ENCODE assay signal across 12 cellular contexts in the genomic region with DNA sequence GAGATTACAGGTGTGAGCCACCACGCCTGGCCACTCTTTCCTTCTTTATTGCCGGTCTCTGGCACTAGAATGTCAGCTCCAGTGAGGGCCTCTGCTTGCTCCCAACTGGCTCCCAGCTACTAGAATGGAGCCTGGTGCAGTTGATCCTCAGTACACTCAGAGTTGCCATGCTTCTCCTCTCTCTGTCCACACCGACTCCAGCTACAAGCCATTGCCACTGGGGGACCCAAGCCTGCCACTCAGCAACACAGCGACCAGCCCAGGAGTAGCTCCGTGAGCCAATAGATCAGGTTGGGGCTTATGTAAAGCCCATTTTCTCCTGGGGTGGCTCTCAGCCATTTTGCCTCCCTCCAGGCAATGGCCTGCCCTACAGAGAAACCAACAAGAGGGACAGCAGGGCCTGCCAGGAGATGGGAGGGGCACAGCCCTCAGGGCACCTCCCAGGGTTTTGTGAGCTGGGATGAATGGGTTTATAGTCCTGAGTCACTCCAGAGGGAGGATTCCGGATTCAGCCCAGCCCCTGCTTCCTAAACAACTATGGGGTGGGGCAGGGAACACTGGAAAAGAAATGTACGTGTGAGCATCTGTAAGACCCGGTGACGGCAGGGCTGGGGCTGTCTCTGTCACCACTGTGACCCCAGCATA. TPM values are rescaled to one million over a fixed set of nuclear protein-coding genes. Genes with fewer than 3 reads are reported as not detected.
DNase-seq lines count a peak whose midpoint lies in the region; ATAC-seq, FAIRE-seq and TF ChIP-seq lines count a peak whose summit lies in the region.
"Had no signal": no experiment of that assay in that cellular context is flagged by ENCODE, and none has a peak within 500 bp of the region (broad histone marks: within the 10 kb centered on the region; RNA-seq: fewer than 3 reads in every experiment).

No MANE protein-coding gene starts in this region.

- peak overlapping the region; percentile 58 for H3K4me2 ChIP-seq in HCT116 (ENCODE audit: low read length)
- peak overlapping the region; percentile 56 for H3K4me2 ChIP-seq in keratinocyte (ENCODE audit: control insufficient read depth, extremely low read depth, insufficient read depth, low read depth, low read length)

- H2AFZ ChIP-seq in HCT116 (ENCODE audit: low read depth, low read length, poor library complexity, severe bottlenecking) (no peak overlapping the region), keratinocyte (ENCODE audit: control insufficient read depth, low read length) (peak overlapping the region; percentile 50)

- no peaks in the 10 kb centered on the region for H3K79me2 ChIP-seq in HCT116 (ENCODE audit: insufficient read depth, low read length)
- no peaks in the 10 kb centered on the region for H3K79me2 ChIP-seq in keratinocyte (ENCODE audit: control insufficient read depth, insufficient read depth, low read length)

- RAD21 ChIA-PET in HCT116 (lab: Charles Lee; ENCODE audit: low non-redundant PET in 1 of 2, low total read pairs in 2 of 2, uncharacterized antibody in 2 of 2, unreplicated experiment in 2 of 2) = no interaction called here

- peak overlapping the region; percentile 33; the same call in 1 of the 2 replicates for H3K9ac ChIP-seq in HCT116 (ENCODE audit: low read length)
- no peak overlapping the region for H3K9ac ChIP-seq in keratinocyte (ENCODE audit: control insufficient read depth, extremely low read depth, insufficient read depth, low read length)

- H3K4me1 Mint-ChIP-seq in WTC11 = peaks cover 20% of the 10 kb centered on the region
- H3K4me1 Mint-ChIP-seq: stimulated activated effector memory CD8-positive, alpha-beta T cell treated with anti-CD3 and anti-CD28 coated beads, Interleukin-12 subunit alpha, Interleukin-12 subunit beta, amount 100 ng/mL, for 72 hours had no signal

- H3K9me1 ChIP-seq in keratinocyte (ENCODE audit: control insufficient read depth, extremely low read depth, insufficient read depth, low read length) = peaks cover 5% of the 10 kb centered on the region

- no peaks in the 10 kb centered on the region; the same call in 1 of the 2 replicates for H3K9me3 Mint-ChIP-seq in WTC11
- H3K9me3 Mint-ChIP-seq: effector memory CD8-positive, alpha-beta T cell; stimulated activated effector memory CD8-positive, alpha-beta T cell treated with anti-CD3 and anti-CD28 coated beads, Interleukin-12 subunit alpha, Interleukin-12 subunit beta, amount 100 ng/mL, for 72 hours had no signal

- H3K27ac ChIP-seq in 22Rv1 (peak overlapping the region; percentile 43), HCT116 (ENCODE audit: low read depth, low read length) (peak overlapping the region; percentile 65), keratinocyte (ENCODE audit: control insufficient read depth, insufficient read depth, low read length) (peak overlapping the region; percentile 72)

- FAIRE-seq in keratinocyte (lab: Jason Lieb, UNC) = peak; percentile 98

- H3K9me3 ChIP-seq in HCT116 (ENCODE audit: control insufficient read depth in 1 of 2, insufficient read depth in 1 of 2, low read depth in 1 of 2, low read length in 2 of 2) (no peaks in the 10 kb centered on the region), keratinocyte (ENCODE audit: control insufficient read depth, low read depth, low read length) (no peaks in the 10 kb centered on the region)

- DNase-seq in HCT116 (ENCODE audit: low read depth, low spot score) (peak; percentile 86), WTC11 (ENCODE audit: low spot score) (no peak), keratinocyte (ENCODE audit: low read depth, low spot score) (peak; percentile 86), NCI-H2196 (lab: John Stamatoyannopoulos, UW; ENCODE audit: unreplicated experiment) (no peak)
- DNase-seq: activated CD4-positive, CD25-positive, alpha-beta regulatory T cell; effector memory CD8-positive, alpha-beta T cell had no signal

- TF ChIP-seq RAD21 in HCT116 (IDR thresholded peaks at IDR 0.05; ENCODE audit: low read depth) = no peak

- H3K9me2 ChIP-seq in HCT116 (ENCODE audit: insufficient read depth) = no peaks in the 10 kb centered on the region

- H4K20me1 ChIP-seq in HCT116 (ENCODE audit: insufficient read depth) = no peaks in the 10 kb centered on the region
- no peaks in the 10 kb centered on the region for H4K20me1 ChIP-seq in keratinocyte (ENCODE audit: control insufficient read depth, extremely low read depth, insufficient read depth, low read length)

- no peak for TF ChIP-seq CTCF in 22Rv1 (IDR thresholded peaks at IDR 0.05)
- no peak for TF ChIP-seq CTCF in HCT116 (IDR thresholded peaks at IDR 0.05 in 2 of 3, conservative IDR thresholded peaks at IDR 0.05 in 1 of 3; ENCODE audit: borderline replicate concordance in 1 of 3, insufficient read depth in 1 of 3, low read depth in 2 of 3, low read length in 2 of 3)
- no peak for TF ChIP-seq CTCF in WTC11 (IDR thresholded peaks at IDR 0.05)
- TF ChIP-seq CTCF in keratinocyte (optimal IDR thresholded peaks at IDR 0.05 in 1 of 3, IDR thresholded peaks at IDR 0.05 in 1 of 3, conservative IDR thresholded peaks at IDR 0.05 in 1 of 3; ENCODE audit: extremely low read depth in 1 of 3, insufficient read depth in 2 of 3, low read length in 3 of 3) = no peak

- ATAC-seq in HCT116 = peak; percentile 98
- peak; percentile 41; the same call in 1 of the 2 replicates for ATAC-seq in WTC11
- no peak for ATAC-seq in HG02759 (IDR thresholded peaks at IDR 0.05; ENCODE audit: unreplicated experiment)
- no peak for ATAC-seq in HG02588 (IDR thresholded peaks at IDR 0.05; ENCODE audit: unreplicated experiment)
- ATAC-seq in GM18867 (IDR thresholded peaks at IDR 0.05; ENCODE audit: unreplicated experiment) = no peak
- ATAC-seq: effector memory CD8-positive, alpha-beta T cell; left lobe of liver; stimulated activated effector memory CD8-positive, alpha-beta T cell treated with anti-CD3 and anti-CD28 coated beads, Interleukin-12 subunit alpha, Interleukin-12 subunit beta, amount 100 ng/mL, for 72 hours had no signal

- no TSS peak for BruUV-seq in HCT116 (replicated peaks; lab: Mats Ljungman, UMichigan)

- H3K4me3 Mint-ChIP-seq in WTC11 = no peak overlapping the region
- H3K4me3 Mint-ChIP-seq: effector memory CD8-positive, alpha-beta T cell; stimulated activated effector memory CD8-positive, alpha-beta T cell treated with anti-CD3 and anti-CD28 coated beads, Interleukin-12 subunit alpha, Interleukin-12 subunit beta, amount 100 ng/mL, for 72 hours had no signal

- POLR2A ChIA-PET in HCT116 (lab: Charles Lee) (no interaction called here), WTC11 (lab: Charles Lee) (no interaction called here)

- intact Hi-C loops in HCT116 (cut with micrococcal nuclease) = no loop called here

- CTCF ChIA-PET in HCT116 (lab: Charles Lee) (interaction anchor here (3.8 kb wide), 1 partner anchor 10 kb away, joined by 34 read pairs; no protein-coding TSS in a partner anchor), WTC11 (lab: Charles Lee) (interaction anchor here (2.0 to 3.8 kb wide), 2 partner anchors 10 to 109 kb away, joined by 5 to 24 read pairs; no protein-coding TSS in a partner anchor)

- H3K36me3 ChIP-seq in HCT116 (ENCODE audit: control insufficient read depth in 1 of 2, insufficient read depth in 2 of 2, low read length in 2 of 2) (no peaks in the 10 kb centered on the region; a peak in 1 of 4 replicates), keratinocyte (ENCODE audit: control insufficient read depth in 2 of 2, extremely low read depth in 1 of 2, insufficient read depth in 2 of 2, low read length in 2 of 2) (peaks cover 2 to 3% of the 10 kb centered on the region in 2 experiments)

- H3K4me1 ChIP-seq in HCT116 (ENCODE audit: control insufficient read depth in 1 of 2, insufficient read depth in 2 of 2, low read length in 2 of 2) = peaks cover 13 to 29% of the 10 kb centered on the region in 2 experiments
- peaks cover 29% of the 10 kb centered on the region for H3K4me1 ChIP-seq in keratinocyte (ENCODE audit: control insufficient read depth, extremely low read depth, insufficient read depth, low read length)

- dilution Hi-C loops in keratinocyte (cut with MboI; ENCODE audit: extremely low pct_ligation_motif_present, low sequenced_read_pairs) = no loop called here

- no peaks in the 10 kb centered on the region for H3K36me3 Mint-ChIP-seq in WTC11
- H3K36me3 Mint-ChIP-seq: stimulated activated effector memory CD8-positive, alpha-beta T cell treated with anti-CD3 and anti-CD28 coated beads, Interleukin-12 subunit alpha, Interleukin-12 subunit beta, amount 100 ng/mL, for 72 hours had no signal

- peak overlapping the region; percentile 45; the same call in 1 of the 2 replicates for H3K27ac Mint-ChIP-seq in WTC11
- H3K27ac Mint-ChIP-seq: stimulated activated effector memory CD8-positive, alpha-beta T cell treated with anti-CD3 and anti-CD28 coated beads, Interleukin-12 subunit alpha, Interleukin-12 subunit beta, amount 100 ng/mL, for 72 hours had no signal

- no peaks in the 10 kb centered on the region for H3K27me3 ChIP-seq in HCT116 (ENCODE audit: insufficient read depth, low read length)
- no peaks in the 10 kb centered on the region for H3K27me3 ChIP-seq in keratinocyte (ENCODE audit: control insufficient read depth, extremely low read depth, insufficient read depth, low read length)

- H3K4me3 ChIP-seq in HCT116 (replicated peaks in 1 of 2; ENCODE audit: low read depth in 1 of 2, low read length in 2 of 2) = peak overlapping the region in 1 of 2 experiments; percentile 14; a peak in 3 of 4 replicates
- no peak overlapping the region for H3K4me3 ChIP-seq in keratinocyte (ENCODE audit: control insufficient read depth in 2 of 3, extremely low read depth in 1 of 3, insufficient read depth in 2 of 3, low read depth in 1 of 3, low read length in 3 of 3)

- no peaks in the 10 kb centered on the region for H3K27me3 Mint-ChIP-seq in WTC11 (ENCODE audit: low read depth)
- H3K27me3 Mint-ChIP-seq: effector memory CD8-positive, alpha-beta T cell had no signal

- TF ChIP-seq POLR2A in HCT116 (IDR thresholded peaks at IDR 0.05; ENCODE audit: borderline replicate concordance, extremely low read depth, insufficient read depth, insufficient read length) = no peak

RNA-seq across cellular contexts. Expression of a gene that starts 36.5 kb away (rescaled TPM):
- total RNA-seq in HCT116 (2021; ENCODE audit: unreplicated experiment) (11.1 TPM), WTC11 (2021) (10.1 to 16.1 TPM (median 14.9 TPM) in 3 replicates)
- 9.3 and 9.9 TPM in 2 replicates for polyA plus RNA-seq in HCT116 (2012)
- polyA plus RNA-seq in keratinocyte = 11.9 to 16.5 TPM (median 16.5 TPM) in 3 replicates
- 1.5 TPM for polyA plus RNA-seq in keratinocyte (2011; ENCODE audit: low read depth)
- 17.6 and 18.3 TPM in 2 replicates for polyA plus RNA-seq in keratinocyte (2011; cell fraction: cytosol; rRNA removed)
- polyA plus RNA-seq in keratinocyte (2011; cell fraction: nucleus; rRNA removed) = 16.5 and 23.5 TPM in 2 replicates
- polyA plus RNA-seq in keratinocyte (2012; ENCODE audit: low replicate concordance) = 5.5 and 11.4 TPM in 2 replicates
- 14.4 to 24.5 TPM (median 20.5 TPM) in 3 replicates for polyA minus RNA-seq in keratinocyte
- polyA minus RNA-seq in keratinocyte (2011; cell fraction: cytosol; rRNA and poly(A)+ RNA removed) = 9.2 TPM
- 5.6 and 10.1 TPM in 2 replicates for polyA minus RNA-seq in keratinocyte (2011; cell fraction: nucleus; rRNA and poly(A)+ RNA removed)

RNA-seq across cellular contexts. Expression of a gene that starts 40.8 kb away (rescaled TPM):
- 152 TPM for total RNA-seq in HCT116 (2021; ENCODE audit: unreplicated experiment)
- 85.6 and 99.7 TPM in 2 replicates for polyA plus RNA-seq in HCT116 (2012)
- 143 to 146 TPM (median 144 TPM) in 3 replicates for total RNA-seq in WTC11 (2021)
- polyA plus RNA-seq in keratinocyte = 99.0 to 117 TPM (median 110 TPM) in 3 replicates
- polyA plus RNA-seq in keratinocyte (2011; ENCODE audit: low read depth) = 76.9 TPM
- polyA plus RNA-seq in keratinocyte (2011; cell fraction: cytosol; rRNA removed) = 78.8 and 128 TPM in 2 replicates
- 94.7 and 121 TPM in 2 replicates for polyA plus RNA-seq in keratinocyte (2011; cell fraction: nucleus; rRNA removed)
- polyA plus RNA-seq in keratinocyte (2012; ENCODE audit: low replicate concordance) = 53.7 and 126 TPM in 2 replicates
- polyA minus RNA-seq in keratinocyte = 88.7 to 145 TPM (median 99.3 TPM) in 3 replicates
- 240 TPM for polyA minus RNA-seq in keratinocyte (2011; cell fraction: cytosol; rRNA and poly(A)+ RNA removed)
- 117 and 165 TPM in 2 replicates for polyA minus RNA-seq in keratinocyte (2011; cell fraction: nucleus; rRNA and poly(A)+ RNA removed)

RNA-seq across cellular contexts. Expression of a gene that starts 49.8 kb away (rescaled TPM):
- total RNA-seq in HCT116 (2021; ENCODE audit: unreplicated experiment) = 5.2 TPM
- 2.2 and 2.6 TPM in 2 replicates for polyA plus RNA-seq in HCT116 (2012)
- 10.3 to 15.1 TPM (median 14.2 TPM) in 3 replicates for total RNA-seq in WTC11 (2021)
- 1.9 to 2.5 TPM (median 2.0 TPM) in 3 replicates for polyA plus RNA-seq in keratinocyte
- 0.64 TPM for polyA plus RNA-seq in keratinocyte (2011; ENCODE audit: low read depth)
- 1.6 and 2.1 TPM in 2 replicates for polyA plus RNA-seq in keratinocyte (2011; cell fraction: cytosol; rRNA removed)
- 1.4 and 1.9 TPM in 2 replicates for polyA plus RNA-seq in keratinocyte (2011; cell fraction: nucleus; rRNA removed)
- polyA plus RNA-seq in keratinocyte (2012; ENCODE audit: low replicate concordance) = 1.2 and 2.1 TPM in 2 replicates
- 0.42 TPM in 1 of 3 replicates, not detected in the others for polyA minus RNA-seq in keratinocyte
- not detected for polyA minus RNA-seq in keratinocyte (2011; cell fraction: cytosol; rRNA and poly(A)+ RNA removed)
- not detected in 2 replicates for polyA minus RNA-seq in keratinocyte (2011; cell fraction: nucleus; rRNA and poly(A)+ RNA removed)

RNA-seq across cellular contexts. Expression of a gene that starts 51.2 kb away (rescaled TPM):
- total RNA-seq in HCT116 (2021; ENCODE audit: unreplicated experiment) = 21.7 TPM
- polyA plus RNA-seq in HCT116 (2012) = 30.2 and 32.4 TPM in 2 replicates
- total RNA-seq in WTC11 (2021) = 25.1 to 27.8 TPM (median 27.4 TPM) in 3 replicates
- polyA plus RNA-seq in keratinocyte = 8.5 to 13.6 TPM (median 12.2 TPM) in 3 replicates
- 4.5 TPM for polyA plus RNA-seq in keratinocyte (2011; ENCODE audit: low read depth)
- polyA plus RNA-seq in keratinocyte (2011; cell fraction: cytosol; rRNA removed) = 7.2 and 12.4 TPM in 2 replicates
- polyA plus RNA-seq in keratinocyte (2011; cell fraction: nucleus; rRNA removed) = 6.7 and 10.0 TPM in 2 replicates
- 7.5 and 15.7 TPM in 2 replicates for polyA plus RNA-seq in keratinocyte (2012; ENCODE audit: low replicate concordance)
- polyA minus RNA-seq in keratinocyte = 5.7 to 20.4 TPM (median 8.5 TPM) in 3 replicates
- polyA minus RNA-seq in keratinocyte (2011; cell fraction: cytosol; rRNA and poly(A)+ RNA removed) = 21.7 TPM
- polyA minus RNA-seq in keratinocyte (2011; cell fraction: nucleus; rRNA and poly(A)+ RNA removed) = 6.4 and 13.0 TPM in 2 replicates

RNA-seq across cellular contexts. Expression of a gene that starts 53.9 kb away (rescaled TPM):
- total RNA-seq in HCT116 (2021; ENCODE audit: unreplicated experiment) (0.10 TPM), WTC11 (2021) (0.11 to 0.48 TPM (median 0.44 TPM) in 3 replicates)
- 0.04 and 0.13 TPM in 2 replicates for polyA plus RNA-seq in HCT116 (2012)
- 0.13 to 0.14 TPM in 2 of 3 replicates, not detected in the other for polyA plus RNA-seq in keratinocyte
- not detected for polyA plus RNA-seq in keratinocyte (2011; ENCODE audit: low read depth)
- polyA plus RNA-seq in keratinocyte (2011; cell fraction: cytosol; rRNA removed) = 0.03 TPM in 1 of 2 replicates, not detected in the other
- polyA plus RNA-seq in keratinocyte (2011; cell fraction: nucleus; rRNA removed) = 0.40 TPM in 1 of 2 replicates, not detected in the other
- 0.04 TPM in 1 of 2 replicates, not detected in the other for polyA plus RNA-seq in keratinocyte (2012; ENCODE audit: low replicate concordance)
- polyA minus RNA-seq in keratinocyte = 0.07 TPM in 1 of 3 replicates, not detected in the others
- not detected for polyA minus RNA-seq in keratinocyte (2011; cell fraction: cytosol; rRNA and poly(A)+ RNA removed)
- polyA minus RNA-seq in keratinocyte (2011; cell fraction: nucleus; rRNA and poly(A)+ RNA removed) = not detected in 2 replicates

Comparison
In these comparisons a context has a peak if more than half of its experiments do, and no peak if none do; other contexts are left out.
1. ATAC-seq: peak in HCT116 (single experiment) and WTC11 (single experiment); none in HG02759 (single experiment), HG02588 (single experiment) and GM18867 (single experiment).
2. DNase-seq: peak in HCT116 (single experiment) and keratinocyte (single experiment); none in WTC11 (single experiment) and NCI-H2196 (single experiment).
3. Peak in every context shown above with its lines, with median percentiles within 50 percentile points of each other: H3K27ac ChIP-seq.